17 cellular contexts compared by ENCODE assay signal in the genomic region with DNA sequence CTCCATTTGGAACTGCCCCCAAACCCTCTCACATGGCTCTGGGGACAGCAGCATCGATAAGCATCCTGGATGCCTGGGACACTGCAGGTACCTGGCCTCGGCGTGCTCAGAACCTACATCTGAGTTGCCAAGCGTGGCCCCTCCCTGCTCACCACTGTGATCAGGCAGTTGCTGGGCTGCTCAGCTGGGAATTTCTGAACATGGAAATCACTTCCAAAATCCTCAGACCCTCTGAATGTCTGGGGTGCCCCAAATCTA. TPM values are rescaled to one million over a fixed set of nuclear protein-coding genes. Genes with fewer than 3 reads are reported as not detected.
A peak's percentile ranks its signal among the peaks of the same experiment; 100 is the strongest.
DNase-seq lines count a peak whose midpoint lies in the region; ATAC-seq and TF ChIP-seq lines count a peak whose summit lies in the region.
"Had no signal": no experiment of that assay in that cellular context is flagged by ENCODE, and none has a peak within 500 bp of the region (broad histone marks: within the 10 kb centered on the region; RNA-seq: fewer than 3 reads in every experiment).

No MANE protein-coding gene starts in this region.

- no peak overlapping the region for H3K27ac Mint-ChIP-seq in endodermal cell
- no peak overlapping the region for H3K27ac Mint-ChIP-seq in T-helper 17 cell
- H3K27ac Mint-ChIP-seq: CD4-positive, alpha-beta memory T cell had no signal

- TF ChIP-seq CTCF in endodermal cell (conservative IDR thresholded peaks at IDR 0.05) = no peak
- TF ChIP-seq CTCF in sigmoid colon (IDR thresholded peaks at IDR 0.05) = no peak

- no peak overlapping the region for H3K9ac ChIP-seq in endodermal cell (ENCODE audit: extremely low read depth, low read length, poor library complexity, severe bottlenecking)

- no peak for ATAC-seq in T-helper 17 cell

- WGBS in endodermal cell (ENCODE audit: insufficient coverage in 1 of 2, insufficient read length in 1 of 2), 2 experiments = 88 to 100% methylated on average over 3 to 4 of the region's 4 CpGs
- 87 to 88% methylated on average over 4 of the region's 4 CpGs for WGBS in sigmoid colon, 2 donors

- H3K27ac ChIP-seq in endodermal cell (ENCODE audit: low read depth, low read length) (no peak overlapping the region), sigmoid colon (no peak overlapping the region)

- H3K36me3 ChIP-seq in endodermal cell (ENCODE audit: control insufficient read depth, insufficient read depth, low read length) = no peaks in the 10 kb centered on the region
- H3K36me3 ChIP-seq in sigmoid colon = no peaks in the 10 kb centered on the region

- H3K27me3 Mint-ChIP-seq in endodermal cell (ENCODE audit: insufficient read depth) (no peaks in the 10 kb centered on the region), T-helper 17 cell (peaks cover 16% of the 10 kb centered on the region)

- H3K27me3 ChIP-seq in endodermal cell (ENCODE audit: control insufficient read depth, insufficient read depth, low read length, poor library complexity, severe bottlenecking) (no peaks in the 10 kb centered on the region), sigmoid colon (no peaks in the 10 kb centered on the region)

- no peak overlapping the region for H3K4me3 Mint-ChIP-seq in endodermal cell
- H3K4me3 Mint-ChIP-seq in T-helper 17 cell = no peak overlapping the region
- H3K4me3 Mint-ChIP-seq: CD4-positive, alpha-beta memory T cell had no signal

- no peaks in the 10 kb centered on the region for H3K36me3 Mint-ChIP-seq in endodermal cell (ENCODE audit: low read depth)
- H3K36me3 Mint-ChIP-seq in T-helper 17 cell (ENCODE audit: low read depth) = no peaks in the 10 kb centered on the region
- H3K36me3 Mint-ChIP-seq: CD4-positive, alpha-beta memory T cell had no signal

- H3K4me3 ChIP-seq in endodermal cell (ENCODE audit: low read length) (no peak overlapping the region), sigmoid colon (no peak overlapping the region)

- H3K9me3 Mint-ChIP-seq in endodermal cell = no peaks in the 10 kb centered on the region
- H3K9me3 Mint-ChIP-seq: CD4-positive, alpha-beta memory T cell had no signal

- H3K4me1 ChIP-seq in endodermal cell (ENCODE audit: control insufficient read depth, insufficient read depth, low read length) = no peaks in the 10 kb centered on the region
- no peaks in the 10 kb centered on the region for H3K4me1 ChIP-seq in sigmoid colon

- H3K4me1 Mint-ChIP-seq in endodermal cell (peaks cover 10% of the 10 kb centered on the region), T-helper 17 cell (peaks cover 10% of the 10 kb centered on the region)

- TF ChIP-seq EP300 in sigmoid colon (IDR thresholded peaks at IDR 0.05) = no peak

- H3K9me3 ChIP-seq in endodermal cell (ENCODE audit: control insufficient read depth, low read length) = no peaks in the 10 kb centered on the region
- no peaks in the 10 kb centered on the region for H3K9me3 ChIP-seq in sigmoid colon
- H3K9me3 ChIP-seq in T-helper 17 cell (ENCODE audit: control insufficient read depth, low read length, poor library complexity, severe bottlenecking) = no peaks in the 10 kb centered on the region

- no peak for TF ChIP-seq POLR2A in sigmoid colon (IDR thresholded peaks at IDR 0.05)

- intact Hi-C loops in sigmoid colon (cut with DNase I) = no loop called here

- DNase-seq in dermis blood vessel endothelial cell (peak; percentile 5), endodermal cell (peak; percentile 44), sigmoid colon (peak; percentile 19), DMS53 (lab: John Stamatoyannopoulos, UW) (no peak), T-helper 17 cell (no peak), Kasumi-1 (lab: John Stamatoyannopoulos, UW) (no peak)
- DNase-seq: C1 segment of cervical spinal cord; CD4-positive, alpha-beta memory T cell; DMS 273 treated with DMSO at 0.1 percent for 48 hours; EL; GF-D8; GOT3; H7; HCEC 1CT had no signal

RNA-seq across cellular contexts. Expression of gene CDH5, which starts 6.3 kb away (rescaled TPM):
- total RNA-seq in dermis blood vessel endothelial cell (713 and 795 TPM in 2 replicates), endodermal cell (under 1 TPM in 1 of 2 donors, not detected in 1; 0.18 TPM), sigmoid colon (10 to 100 TPM; 12.6 to 26.0 (median 14.3) TPM), T-helper 17 cell (not detected)
- 0.39 TPM for polyA plus RNA-seq in endodermal cell (2013, experiment 1 of 2)
- 0.75 TPM for polyA plus RNA-seq in endodermal cell (2013, experiment 2 of 2)
- polyA plus RNA-seq in sigmoid colon = 10 to 100 TPM in 1 of 3 donors, under 1 TPM in 2; 0.60 to 11.5 (median 0.69) TPM
- total RNA-seq: A172; CD4-positive, alpha-beta memory T cell; H7 had no signal
- polyA plus RNA-seq: BJ; CD4-positive, alpha-beta memory T cell had no signal

RNA-seq across cellular contexts. Expression of gene BEAN1, which starts 54.3 kb away (rescaled TPM):
- total RNA-seq in dermis blood vessel endothelial cell (0.09 and 0.34 TPM in 2 replicates), endodermal cell (under 1 TPM in 1 of 2 donors, not detected in 1; 0.18 TPM), sigmoid colon (under 1 TPM in 1 of 4 donors, not detected in 3; 0.41 TPM), T-helper 17 cell (not detected)
- polyA plus RNA-seq in endodermal cell (2013, experiment 1 of 2) = 0.61 TPM
- polyA plus RNA-seq in endodermal cell (2013, experiment 2 of 2) = 0.33 TPM
- under 1 TPM in 1 of 3 donors, not detected in 2; 0.35 TPM for polyA plus RNA-seq in sigmoid colon
- total RNA-seq: A673; CD4-positive, alpha-beta memory T cell had no signal
- polyA plus RNA-seq: BJ had no signal

Comparison
In these comparisons a context has a peak if more than half of its experiments do, and no peak if none do; other contexts are left out.
1. DNase-seq: peak in dermis blood vessel endothelial cell (single experiment), endodermal cell (single experiment) and sigmoid colon (single experiment); none in DMS53 (single experiment), T-helper 17 cell (0 of 3) and Kasumi-1 (0 of 2).
2. RNA of gene CDH5, which starts 6.3 kb away (total RNA-seq): 713 to 795 TPM in dermis blood vessel endothelial cell; 12.6 to 26.0 TPM in sigmoid colon, 0.18 TPM in endodermal cell and not detected in T-helper 17 cell; every median in the first group is over 10 times any median in the second.